ENCODE assay signal across 10 cellular contexts in genomic region chr17:2510559-2510958, GRCh38. TPM values are rescaled to one million over a fixed set of nuclear protein-coding genes. Genes with fewer than 3 reads are reported as not detected.
DNase-seq lines count a peak whose midpoint lies in the region; ATAC-seq and TF ChIP-seq lines count a peak whose summit lies in the region.
"Had no signal": no experiment of that assay in that cellular context is flagged by ENCODE, and none has a peak within 500 bp of the region (broad histone marks: within the 10 kb centered on the region; RNA-seq: fewer than 3 reads in every experiment).

No MANE protein-coding gene starts in this region.

- H3K18ac ChIP-seq in H9 (ENCODE audit: insufficient read length, low read depth, low read length), result no peak overlapping the region

- intact Hi-C loops in right cardiac atrium (cut with DNase I), result no loop called here

- no peaks in the 10 kb centered on the region for H3K9me3 ChIP-seq in H9 (ENCODE audit: control insufficient read depth, low read depth, low read length)
- H3K9me3 ChIP-seq in SU-DHL-6 (ENCODE audit: insufficient read depth, low read length), result no peaks in the 10 kb centered on the region
- no peaks in the 10 kb centered on the region for H3K9me3 ChIP-seq in right cardiac atrium (ENCODE audit: control insufficient read depth, low read length)
- H3K9me3 ChIP-seq in smooth muscle cell (replicated peaks; ENCODE audit: low read depth), result no peaks in the 10 kb centered on the region

- no peak overlapping the region for H3T11ph ChIP-seq in H9 (ENCODE audit: low read length)

- no peak overlapping the region for H2BK120ac ChIP-seq in H9 (ENCODE audit: low read depth, low read length, poor library complexity, severe bottlenecking)

- H3K4me2 ChIP-seq in H9 (ENCODE audit: insufficient read depth, insufficient read length, low read length) (peak overlapping the region; percentile 93), SU-DHL-6 (ENCODE audit: low read depth, low read length, poor library complexity, severe bottlenecking) (peak overlapping the region; percentile 72), smooth muscle cell (peak overlapping the region; percentile 92)

- no peaks in the 10 kb centered on the region for H3K9me2 ChIP-seq in SU-DHL-6 (replicated peaks; ENCODE audit: insufficient read depth, low read length)

- no peak for DNase-seq in H9
- DNase-seq in right cardiac atrium, result no peak
- no peak for DNase-seq in smooth muscle cell (lab: John Stamatoyannopoulos, UW; ENCODE audit: unreplicated experiment)
- DNase-seq in EL, result no peak
- no peak for DNase-seq in HuH-7 (ENCODE audit: low spot score)
- DNase-seq in mesenteric fat pad (ENCODE audit: low spot score), result no peak
- DNase-seq: activated naive CD8-positive, alpha-beta T cell treated with anti-CD3 and anti-CD28 coated beads, Interleukin-2, amount 10 ng/mL, durations not matched to agents 7 days and 5 days had no signal

- peaks cover 9% of the 10 kb centered on the region for H3K79me1 ChIP-seq in H9 (ENCODE audit: insufficient read depth, low read depth, low read length, poor library complexity, severe bottlenecking)

- TF ChIP-seq CTCF in H9 (conservative IDR thresholded peaks at IDR 0.05) (no peak), SU-DHL-6 (IDR thresholded peaks at IDR 0.05; ENCODE audit: insufficient read depth, low read length, poor library complexity, severe bottlenecking) (no peak), smooth muscle cell (IDR thresholded peaks at IDR 0.05; ENCODE audit: borderline replicate concordance, insufficient read depth, poor library complexity, severe bottlenecking) (no peak)

- H4K20me1 ChIP-seq in H9 (ENCODE audit: control insufficient read depth, insufficient read depth, insufficient read length), result no peaks in the 10 kb centered on the region
- no peaks in the 10 kb centered on the region for H4K20me1 ChIP-seq in SU-DHL-6 (ENCODE audit: low read depth, low read length)
- peaks cover 4% of the 10 kb centered on the region for H4K20me1 ChIP-seq in smooth muscle cell (ENCODE audit: low read depth)

- H3K4ac ChIP-seq in H9 (ENCODE audit: low read depth, low read length), result no peak overlapping the region

- H2AFZ ChIP-seq in H9 (ENCODE audit: low read length) (no peak overlapping the region), SU-DHL-6 (ENCODE audit: low read depth, low read length, severe bottlenecking) (no peak overlapping the region), smooth muscle cell (ENCODE audit: low read depth) (peak overlapping the region; percentile 93)

- H3K36me3 Mint-ChIP-seq in H9 (ENCODE audit: insufficient read depth in 1 of 3, low read depth in 3 of 3), result peaks cover 23 to 27% (median 26%) of the 10 kb centered on the region in 3 experiments

- H3K36me3 ChIP-seq in SU-DHL-6 (ENCODE audit: low read length), result no peaks in the 10 kb centered on the region
- no peaks in the 10 kb centered on the region for H3K36me3 ChIP-seq in smooth muscle cell (ENCODE audit: low read depth)

- H4K91ac ChIP-seq in H9 (ENCODE audit: insufficient read length, low read depth, low read length), result no peak overlapping the region

- H3K4me3 ChIP-seq in SU-DHL-6 (ENCODE audit: insufficient read depth, low read length, poor library complexity, severe bottlenecking), result peak overlapping the region; percentile 90
- peak overlapping the region; percentile 73 for H3K4me3 ChIP-seq in right cardiac atrium (ENCODE audit: low read length)
- H3K4me3 ChIP-seq in smooth muscle cell, result peak overlapping the region; percentile 67

- H3F3A ChIP-seq in SU-DHL-6 (ENCODE audit: insufficient read depth) (peaks cover 11% of the 10 kb centered on the region; the same call in 1 of the 2 replicates), smooth muscle cell (ENCODE audit: low read depth) (peaks cover 14% of the 10 kb centered on the region)

- H2BK12ac ChIP-seq in H9 (ENCODE audit: insufficient read length, low read depth, low read length), result no peak overlapping the region

- H3K79me2 ChIP-seq in H9 (ENCODE audit: insufficient read depth, low read length) (peaks cover 33% of the 10 kb centered on the region), SU-DHL-6 (ENCODE audit: insufficient read depth, low read length) (peaks cover 43% of the 10 kb centered on the region), smooth muscle cell (ENCODE audit: low read depth) (peaks cover 34% of the 10 kb centered on the region)

- H3K4me1 Mint-ChIP-seq in H9, result peaks cover 7 to 12% of the 10 kb centered on the region in 2 experiments

- H3K23ac ChIP-seq in H9 (ENCODE audit: insufficient read length, low read depth, low read length), result no peak overlapping the region

- H3K4me1 ChIP-seq in H9 (ENCODE audit: insufficient read depth, low read length) (no peaks in the 10 kb centered on the region), right cardiac atrium (ENCODE audit: control insufficient read depth, insufficient read depth, low read length) (peaks cover 3% of the 10 kb centered on the region), smooth muscle cell (ENCODE audit: low read depth) (peaks cover 8% of the 10 kb centered on the region)

- H3K27me3 ChIP-seq in H9 (ENCODE audit: insufficient read depth, low read length), result no peaks in the 10 kb centered on the region
- no peaks in the 10 kb centered on the region for H3K27me3 ChIP-seq in SU-DHL-6 (ENCODE audit: low read length)
- H3K27me3 ChIP-seq in right cardiac atrium (ENCODE audit: control insufficient read depth, insufficient read depth), result no peaks in the 10 kb centered on the region
- H3K27me3 ChIP-seq in smooth muscle cell (ENCODE audit: low read depth), result no peaks in the 10 kb centered on the region

- H2AK5ac ChIP-seq in H9 (ENCODE audit: insufficient read length, low read length), result no peak overlapping the region

- H2BK5ac ChIP-seq in H9 (ENCODE audit: insufficient read length, low read length), result no peak overlapping the region

- no peak overlapping the region for H3K56ac ChIP-seq in H9 (ENCODE audit: insufficient read length, low read depth, low read length)

- H3K27ac Mint-ChIP-seq in H9, result no peak overlapping the region
- H3K27ac Mint-ChIP-seq: activated naive CD8-positive, alpha-beta T cell treated with anti-CD3 and anti-CD28 coated beads, Interleukin-2, amount 10 ng/mL, durations not matched to agents 7 days and 5 days had no signal

- H3K23me2 ChIP-seq in H9 (ENCODE audit: insufficient read length, low read depth, low read length, poor library complexity, severe bottlenecking), result peaks cover 10% of the 10 kb centered on the region

- no peaks in the 10 kb centered on the region for H3K27me3 Mint-ChIP-seq in H9 (ENCODE audit: low read depth)
- H3K27me3 Mint-ChIP-seq: activated naive CD8-positive, alpha-beta T cell treated with anti-CD3 and anti-CD28 coated beads, Interleukin-2, amount 10 ng/mL, durations not matched to agents 7 days and 5 days had no signal

- no peak overlapping the region for H3K14ac ChIP-seq in H9 (ENCODE audit: insufficient read depth, low read length)

- H2BK15ac ChIP-seq in H9 (ENCODE audit: low read depth, low read length), result no peak overlapping the region

- WGBS in H9 (ENCODE audit: extremely low coverage, insufficient read length, low lambda C conversion rate), result no CpG with 5 or more reads among the region's 2 CpGs
- 55% methylated on average over 2 of the region's 2 CpGs for WGBS in right cardiac atrium
- 59% methylated on average over 2 of the region's 2 CpGs for WGBS in smooth muscle cell (ENCODE audit: low lambda C conversion rate)

- no peak for ATAC-seq in right cardiac atrium
- no peak for ATAC-seq in HG02798 (IDR thresholded peaks at IDR 0.05; ENCODE audit: poor library complexity, unreplicated experiment)

- H2BK20ac ChIP-seq in H9 (ENCODE audit: low read depth, low read length, poor library complexity, severe bottlenecking), result no peak overlapping the region

- H3K9me3 Mint-ChIP-seq in H9, result peaks cover 14 to 17% of the 10 kb centered on the region in 2 experiments
- H3K9me3 Mint-ChIP-seq: activated naive CD8-positive, alpha-beta T cell treated with anti-CD3 and anti-CD28 coated beads, Interleukin-2, amount 10 ng/mL, durations not matched to agents 7 days and 5 days had no signal

- H3K27ac ChIP-seq in H9 (ENCODE audit: insufficient read length, low read depth, low read length) (no peak overlapping the region), SU-DHL-6 (ENCODE audit: low read depth, low read length) (peak overlapping the region; percentile 80; the same call in 1 of the 2 replicates), right cardiac atrium (ENCODE audit: low read length) (no peak overlapping the region), smooth muscle cell (ENCODE audit: low read depth) (peak overlapping the region; percentile 98)

- no peak overlapping the region for H4K8ac ChIP-seq in H9 (replicated peaks; ENCODE audit: insufficient read length, low read depth, low read length)

- H4K5ac ChIP-seq in H9 (ENCODE audit: insufficient read length, low read depth, low read length), result no peak overlapping the region

- peak overlapping the region; percentile 99 for H3K9ac ChIP-seq in H9 (ENCODE audit: extremely low read depth, insufficient read length, low read length)
- peak overlapping the region; percentile 85 for H3K9ac ChIP-seq in SU-DHL-6 (ENCODE audit: low read length)
- H3K9ac ChIP-seq in smooth muscle cell (ENCODE audit: low read depth), result peak overlapping the region; percentile 96

- no peak overlapping the region for H3K4me3 Mint-ChIP-seq in H9
- H3K4me3 Mint-ChIP-seq: activated naive CD8-positive, alpha-beta T cell treated with anti-CD3 and anti-CD28 coated beads, Interleukin-2, amount 10 ng/mL, durations not matched to agents 7 days and 5 days; neural crest cell had no signal

RNA-seq across cellular contexts. Expression of gene METTL16, which starts 1.1 kb away (rescaled TPM):
- total RNA-seq in H9 (2021) (55.4 and 55.9 TPM in 2 replicates), right cardiac atrium (10 to 100 TPM; 22.6 to 26.5 (median 23.6) TPM), smooth muscle cell (27.4 and 56.6 TPM in 2 replicates), mesenteric fat pad (25.3 TPM)
- polyA plus RNA-seq in right cardiac atrium (17.7 TPM), smooth muscle cell (14.4 and 16.8 TPM in 2 replicates)

Comparison
In these comparisons a context has a peak if more than half of its experiments do, and no peak if none do; other contexts are left out.
1. H3K27ac ChIP-seq: peak in SU-DHL-6 (single experiment) and smooth muscle cell (single experiment); none in H9 (single experiment) and right cardiac atrium (single experiment).
2. Peak in every context shown above with its lines, with median percentiles within 50 percentile points of each other: H3K4me2 ChIP-seq, H3K9ac ChIP-seq and H3K4me3 ChIP-seq.